2 cellular contexts compared by ENCODE assay signal in genomic region chr7:143449793-143450192, GRCh38.
A peak's percentile ranks its signal among the peaks of the same experiment; 100 is the strongest.
TF ChIP-seq lines count a peak whose summit lies in the region.

No MANE protein-coding gene starts in this region.

TF ChIP-seq in HepG2, 621 proteins besides CTCF, POLR2A, EP300 and RAD21:
- TF ChIP-seq MTA1 (CRISPR knock-in tag; IDR thresholded peaks at IDR 0.05; ENCODE audit: borderline replicate concordance) (no peak), PCBP1 (IDR thresholded peaks at IDR 0.05; ENCODE audit: borderline replicate concordance, low read depth, low read length) (0 out of 2 replicates have a peak, but pooled peaks have one; percentile 43), BRCA1 (CRISPR knock-in tag; IDR thresholded peaks at IDR 0.05) (no peak), ZNF124 (CRISPR knock-in tag; IDR thresholded peaks at IDR 0.05) (no peak), HNRNPK (IDR thresholded peaks at IDR 0.05; ENCODE audit: low read depth, low read length, poor library complexity, severe bottlenecking) (peak; percentile 94)
TF ChIP-seq in HepG2: peak in this region for 2.

TF ChIP-seq in K562, 482 proteins besides CTCF, POLR2A, EP300 and RAD21:
- TF ChIP-seq U2AF2 (optimal IDR thresholded peaks at IDR 0.05; ENCODE audit: low read depth, low read length): peak; percentile 82
- peak; percentile 94 for TF ChIP-seq PCBP2 (IDR thresholded peaks at IDR 0.05; ENCODE audit: low read depth, low read length, poor library complexity, severe bottlenecking)
- TF ChIP-seq, protein P1, sequence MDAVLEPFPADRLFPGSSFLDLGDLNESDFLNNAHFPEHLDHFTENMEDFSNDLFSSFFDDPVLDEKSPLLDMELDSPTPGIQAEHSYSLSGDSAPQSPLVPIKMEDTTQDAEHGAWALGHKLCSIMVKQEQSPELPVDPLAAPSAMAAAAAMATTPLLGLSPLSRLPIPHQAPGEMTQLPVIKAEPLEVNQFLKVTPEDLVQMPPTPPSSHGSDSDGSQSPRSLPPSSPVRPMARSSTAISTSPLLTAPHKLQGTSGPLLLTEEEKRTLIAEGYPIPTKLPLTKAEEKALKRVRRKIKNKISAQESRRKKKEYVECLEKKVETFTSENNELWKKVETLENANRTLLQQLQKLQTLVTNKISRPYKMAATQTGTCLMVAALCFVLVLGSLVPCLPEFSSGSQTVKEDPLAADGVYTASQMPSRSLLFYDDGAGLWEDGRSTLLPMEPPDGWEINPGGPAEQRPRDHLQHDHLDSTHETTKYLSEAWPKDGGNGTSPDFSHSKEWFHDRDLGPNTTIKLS (IDR thresholded peaks at IDR 0.05; ENCODE audit: borderline replicate concordance, low read depth): no peak
- no peak for TF ChIP-seq SMAD2 (IDR thresholded peaks at IDR 0.05; ENCODE audit: low read depth, low read length)
- TF ChIP-seq ZNF561 (CRISPR knock-in tag; conservative IDR thresholded peaks at IDR 0.05): no peak
- TF ChIP-seq HNRNPK (IDR thresholded peaks at IDR 0.05; ENCODE audit: low read depth, low read length, poor library complexity, severe bottlenecking): peak; percentile 95
- no peak for TF ChIP-seq DLX4 (CRISPR knock-in tag; IDR thresholded peaks at IDR 0.05)
- peak; percentile 92 for TF ChIP-seq PCBP1 (IDR thresholded peaks at IDR 0.05; ENCODE audit: low read depth, low read length, poor library complexity, severe bottlenecking)
- TF ChIP-seq ZBED1 (IDR thresholded peaks at IDR 0.05): no peak
- peak; percentile 94 for TF ChIP-seq U2AF1 (optimal IDR thresholded peaks at IDR 0.05; ENCODE audit: low read depth, low read length)
